In genomic region chr11:64764753-64765152, GRCh38 we compare ENCODE assay signal across 13 cellular contexts. TPM values are rescaled to one million over a fixed set of nuclear protein-coding genes. Genes with fewer than 3 reads are reported as not detected.
DNase-seq lines count a peak whose midpoint lies in the region; ATAC-seq and TF ChIP-seq lines count a peak whose summit lies in the region.
"Had no signal": no experiment of that assay in that cellular context is flagged by ENCODE, and none has a peak within 500 bp of the region (broad histone marks: within the 10 kb centered on the region; RNA-seq: fewer than 3 reads in every experiment).

No MANE protein-coding gene starts in this region.

- H3K9me3 Mint-ChIP-seq in T-helper 2 cell treated with Interferon-gamma antibody and Interleukin-4, amounts not matched to agents 5 μg/mL and 100 μg/mL, for 36 hours: no peaks in the 10 kb centered on the region
- H3K9me3 Mint-ChIP-seq in endodermal cell: no peaks in the 10 kb centered on the region

- H3K27me3 Mint-ChIP-seq in T-helper 2 cell treated with Interferon-gamma antibody and Interleukin-4, amounts not matched to agents 5 μg/mL and 100 μg/mL, for 36 hours (ENCODE audit: low read depth): no peaks in the 10 kb centered on the region
- H3K27me3 Mint-ChIP-seq in endodermal cell (ENCODE audit: insufficient read depth): no peaks in the 10 kb centered on the region

- intact Hi-C loops in sciatic nerve (cut with DNase I): no loop called here

- H3K4me1 Mint-ChIP-seq in T-helper 2 cell treated with Interferon-gamma antibody and Interleukin-4, amounts not matched to agents 5 μg/mL and 100 μg/mL, for 36 hours (ENCODE audit: low read depth): peaks cover 73% of the 10 kb centered on the region
- H3K4me1 Mint-ChIP-seq in endodermal cell: peaks cover 40% of the 10 kb centered on the region

- ATAC-seq in sciatic nerve (no peak), HG02973 (IDR thresholded peaks at IDR 0.05; ENCODE audit: unreplicated experiment) (no peak)
- ATAC-seq: A549 had no signal

- H3K27me3 ChIP-seq in endodermal cell (ENCODE audit: control insufficient read depth, insufficient read depth, low read length, poor library complexity, severe bottlenecking): no peaks in the 10 kb centered on the region

- peak overlapping the region; percentile 96 for H3K27ac Mint-ChIP-seq in T-helper 2 cell treated with Interferon-gamma antibody and Interleukin-4, amounts not matched to agents 5 μg/mL and 100 μg/mL, for 36 hours
- peak overlapping the region; percentile 87 for H3K27ac Mint-ChIP-seq in endodermal cell

- H3K9ac ChIP-seq in endodermal cell (ENCODE audit: extremely low read depth, low read length, poor library complexity, severe bottlenecking): no peak overlapping the region

- TF ChIP-seq CTCF in RWPE1 (conservative IDR thresholded peaks at IDR 0.05; ENCODE audit: low read depth) (no peak), endodermal cell (conservative IDR thresholded peaks at IDR 0.05) (no peak)

- H3K36me3 ChIP-seq in endodermal cell (ENCODE audit: control insufficient read depth, insufficient read depth, low read length): peaks cover 68% of the 10 kb centered on the region

- peak overlapping the region; percentile 85 for H3K4me3 Mint-ChIP-seq in T-helper 2 cell treated with Interferon-gamma antibody and Interleukin-4, amounts not matched to agents 5 μg/mL and 100 μg/mL, for 36 hours
- H3K4me3 Mint-ChIP-seq in endodermal cell: no peak overlapping the region

- H3K4me3 ChIP-seq in endodermal cell (ENCODE audit: low read length): no peak overlapping the region
- H3K4me3 ChIP-seq: A549 had no signal

- H3K4me1 ChIP-seq in endodermal cell (ENCODE audit: control insufficient read depth, insufficient read depth, low read length): peaks cover 16% of the 10 kb centered on the region

- CTCF ChIA-PET in RWPE1 (lab: Yijun Ruan, JAX): no interaction called here

- 92 to 94% methylated on average over 7 to 8 of the region's 8 CpGs for WGBS in endodermal cell (ENCODE audit: insufficient coverage in 1 of 2, insufficient read length in 1 of 2), 2 experiments

- H3K27ac ChIP-seq in RWPE1: peak overlapping the region; percentile 85
- peak overlapping the region; percentile 4 for H3K27ac ChIP-seq in endodermal cell (ENCODE audit: low read depth, low read length)
- H3K27ac ChIP-seq: A549 had no signal

- DNase-seq in T-helper 2 cell treated with Interferon-gamma antibody and Interleukin-4, amounts not matched to agents 5 μg/mL and 100 μg/mL, for 36 hours (ENCODE audit: low spot score): no peak
- no peak for DNase-seq in T-helper 2 cell
- DNase-seq in RWPE1 (ENCODE audit: low spot score): no peak
- peak; percentile 38 for DNase-seq in endodermal cell
- peak; percentile 32 for DNase-seq in sciatic nerve (ENCODE audit: low spot score)
- DNase-seq in NCI-H1105 (lab: John Stamatoyannopoulos, UW): no peak
- DNase-seq in DMS114 treated with DMSO at 0.1 percent for 48 hours (lab: John Stamatoyannopoulos, UW; ENCODE audit: unreplicated experiment): no peak
- DNase-seq: GF-D8, NCI-H345 had no signal

- POLR2A ChIA-PET in RWPE1 (lab: Yijun Ruan, JAX; ENCODE audit: low non-redundant PET): no interaction called here

- H3K36me3 Mint-ChIP-seq in T-helper 2 cell treated with Interferon-gamma antibody and Interleukin-4, amounts not matched to agents 5 μg/mL and 100 μg/mL, for 36 hours (ENCODE audit: low read depth): peaks cover 78% of the 10 kb centered on the region
- H3K36me3 Mint-ChIP-seq in endodermal cell (ENCODE audit: low read depth): peaks cover 67% of the 10 kb centered on the region

- H3K9me3 ChIP-seq in endodermal cell (ENCODE audit: control insufficient read depth, low read length): no peaks in the 10 kb centered on the region
- H3K9me3 ChIP-seq: A549 had no signal

RNA-seq across cellular contexts. Expression of gene PYGM, which starts 5.0 kb away (rescaled TPM):
- total RNA-seq in endodermal cell: 1 to 10 TPM; 1.1 to 1.2 TPM
- polyA plus RNA-seq in endodermal cell (2013, experiment 1 of 2): 2.0 TPM
- polyA plus RNA-seq in endodermal cell (2013, experiment 2 of 2): 1.3 TPM
- 8.1 TPM for total RNA-seq in sciatic nerve

RNA-seq across cellular contexts. Expression of gene SF1, which starts 13.6 kb away (rescaled TPM):
- total RNA-seq in endodermal cell (100 to 1,000 TPM; 331 to 399 TPM), sciatic nerve (366 TPM)
- 250 TPM for polyA plus RNA-seq in endodermal cell (2013, experiment 1 of 2)
- 216 TPM for polyA plus RNA-seq in endodermal cell (2013, experiment 2 of 2)

RNA-seq across cellular contexts. Expression of gene RASGRP2, which starts 20.8 kb away (rescaled TPM):
- 1 to 10 TPM in 1 of 2 donors, under 1 TPM in 1; 0.86 to 1.9 TPM for total RNA-seq in endodermal cell
- polyA plus RNA-seq in endodermal cell (2013, experiment 1 of 2): 5.0 TPM
- 3.8 TPM for polyA plus RNA-seq in endodermal cell (2013, experiment 2 of 2)
- 39.7 TPM for total RNA-seq in sciatic nerve

RNA-seq across cellular contexts. Expression of gene MAP4K2, which starts 38.3 kb away (rescaled TPM):
- total RNA-seq in endodermal cell (10 to 100 TPM; 24.7 to 32.4 TPM), sciatic nerve (18.0 TPM)
- polyA plus RNA-seq in endodermal cell (2013, experiment 1 of 2): 20.7 TPM
- polyA plus RNA-seq in endodermal cell (2013, experiment 2 of 2): 18.3 TPM

RNA-seq across cellular contexts. Expression of gene NRXN2, which starts 41.8 kb away (rescaled TPM):
- total RNA-seq in endodermal cell (1 to 10 TPM in 1 of 2 donors, under 1 TPM in 1; 1.00 to 1.5 TPM), sciatic nerve (13.7 TPM)
- 26.7 TPM for polyA plus RNA-seq in endodermal cell (2013, experiment 1 of 2)
- 29.3 TPM for polyA plus RNA-seq in endodermal cell (2013, experiment 2 of 2)
- total RNA-seq: pulmonary artery endothelial cell had no signal
- polyA plus RNA-seq: keratinocyte had no signal

Comparison
In these comparisons a context has a peak if more than half of its experiments do, and no peak if none do; other contexts are left out.
1. DNase-seq: peak in endodermal cell (single experiment) and sciatic nerve (single experiment); none in T-helper 2 cell treated with Interferon-gamma antibody and Interleukin-4, amounts not matched to agents 5 μg/mL and 100 μg/mL, for 36 hours (single experiment), T-helper 2 cell (0 of 5), RWPE1 (single experiment), NCI-H1105 (single experiment) and DMS114 treated with DMSO at 0.1 percent for 48 hours (single experiment).
2. RNA of gene RASGRP2, which starts 20.8 kb away (total RNA-seq): 39.7 TPM in sciatic nerve (single experiment); 0.86 to 1.9 TPM in endodermal cell; every median in the first group is over 10 times any median in the second.